8 cellular contexts compared by ENCODE assay signal in genomic region chr17:77127735-77128361, GRCh38. TPM values are rescaled to one million over a fixed set of nuclear protein-coding genes. Genes with fewer than 3 reads are reported as not detected.
A peak's percentile ranks its signal among the peaks of the same experiment; 100 is the strongest.
DNase-seq lines count a peak whose midpoint lies in the region; ATAC-seq and TF ChIP-seq lines count a peak whose summit lies in the region.

No MANE protein-coding gene starts in this region.

- peak overlapping the region; percentile 46 for H3K4me3 Mint-ChIP-seq in activated naive CD4-positive, alpha-beta T cell treated with anti-CD3 and anti-CD28 coated beads, Interleukin-2, amount 10 ng/mL, durations not matched to agents 7 days and 5 days
- no peak overlapping the region for H3K4me3 Mint-ChIP-seq in HFFc6

- ATAC-seq in left lobe of liver = peak; percentile 74
- ATAC-seq in GM19455 (IDR thresholded peaks at IDR 0.05; ENCODE audit: unreplicated experiment) = no peak
- ATAC-seq in HG02973 (IDR thresholded peaks at IDR 0.05; ENCODE audit: unreplicated experiment) = no peak
- ATAC-seq in GM18873 (IDR thresholded peaks at IDR 0.05; ENCODE audit: low FRiP score, unreplicated experiment) = no peak

- H3K9me3 Mint-ChIP-seq in activated naive CD4-positive, alpha-beta T cell treated with anti-CD3 and anti-CD28 coated beads, Interleukin-2, amount 10 ng/mL, durations not matched to agents 7 days and 5 days = no peaks in the 10 kb centered on the region
- no peaks in the 10 kb centered on the region for H3K9me3 Mint-ChIP-seq in HFFc6

- DNase-seq in RPMI7951 (ENCODE audit: low read depth) (peak; percentile 45), left lobe of liver (ENCODE audit: low spot score) (peak; percentile 57), HFFc6 (no peak)
- DNase-seq in activated naive CD4-positive, alpha-beta T cell treated with anti-CD3 and anti-CD28 coated beads, Interleukin-2, amount 10 ng/mL, durations not matched to agents 7 days and 5 days = peak; percentile 86
- DNase-seq in stimulated activated CD4-positive, alpha-beta T cell treated with anti-CD3 and anti-CD28 coated beads, TNF-alpha, amount 100 ng/mL, for 48 hours (ENCODE audit: low read depth in 3 of 3) = peak; percentile 51 to 67 (median 55)

- CTCF ChIA-PET in activated naive CD4-positive, alpha-beta T cell treated with anti-CD3 and anti-CD28 coated beads, Interleukin-2, amount 10 ng/mL, durations not matched to agents 7 days and 5 days (lab: Charles Lee) = interaction anchor here (0.6 to 2.3 kb wide), 6 partner anchors 12 to 87 kb away, joined by 3 to 7 read pairs (median 4); partner anchors contain the start of gene SEC14L1

- no peak for TF ChIP-seq CTCF in HFFc6 (IDR thresholded peaks at IDR 0.05)

- peaks cover 4% of the 10 kb centered on the region for H3K27me3 Mint-ChIP-seq in activated naive CD4-positive, alpha-beta T cell treated with anti-CD3 and anti-CD28 coated beads, Interleukin-2, amount 10 ng/mL, durations not matched to agents 7 days and 5 days
- no peaks in the 10 kb centered on the region for H3K27me3 Mint-ChIP-seq in HFFc6 (ENCODE audit: insufficient read depth)

- H3K27ac Mint-ChIP-seq in activated naive CD4-positive, alpha-beta T cell treated with anti-CD3 and anti-CD28 coated beads, Interleukin-2, amount 10 ng/mL, durations not matched to agents 7 days and 5 days = peak overlapping the region; percentile 94
- no peak overlapping the region for H3K27ac Mint-ChIP-seq in HFFc6

- peaks cover 2% of the 10 kb centered on the region for H3K36me3 Mint-ChIP-seq in activated naive CD4-positive, alpha-beta T cell treated with anti-CD3 and anti-CD28 coated beads, Interleukin-2, amount 10 ng/mL, durations not matched to agents 7 days and 5 days
- H3K36me3 Mint-ChIP-seq in HFFc6 (ENCODE audit: low read depth) = no peaks in the 10 kb centered on the region

- peaks cover 56% of the 10 kb centered on the region for H3K4me1 Mint-ChIP-seq in activated naive CD4-positive, alpha-beta T cell treated with anti-CD3 and anti-CD28 coated beads, Interleukin-2, amount 10 ng/mL, durations not matched to agents 7 days and 5 days
- H3K4me1 Mint-ChIP-seq in HFFc6 (ENCODE audit: low read depth) = peaks cover 68% of the 10 kb centered on the region

RNA-seq across cellular contexts. Expression of gene SEC14L1, which starts 12.9 kb away (rescaled TPM):
- total RNA-seq in RPMI7951 (2014; rRNA removed; shearing (Covaris generic)) = 13.5 and 24.9 TPM in 2 replicates
- total RNA-seq in left lobe of liver = 20.1 TPM
- total RNA-seq in HFFc6 (2021; fragmentation: NEBNext Ultra II Directional; extraction: Animal tissue kit (Norgen Biotek cat#: 25700)) = 10 to 100 TPM; 63.0 to 91.4 (median 75.0) TPM
